In genomic region chr7:47453093-47454056, GRCh38 we compare ENCODE assay signal across 8 cellular contexts.
A peak's percentile ranks its signal among the peaks of the same experiment; 100 is the strongest.
DNase-seq lines count a peak whose midpoint lies in the region; ATAC-seq and TF ChIP-seq lines count a peak whose summit lies in the region.

No MANE protein-coding gene starts in this region.

- TF ChIP-seq RAD21 in liver (IDR thresholded peaks at IDR 0.05): peak; percentile 21 to 34

- H3K36me3 ChIP-seq in liver (ENCODE audit: control insufficient read depth in 4 of 4, insufficient read depth in 3 of 4, low read depth in 1 of 4, low read length in 3 of 4) (peaks cover 0 to 2% (median 0%) of the 10 kb centered on the region in 4 donors), upper lobe of left lung (no peaks in the 10 kb centered on the region)

- H3K4me3 ChIP-seq in liver (ENCODE audit: low read depth in 1 of 3, low read length in 3 of 3) (peak overlapping the region in 2 of 3 donors; percentile 6 to 20), upper lobe of left lung (peak overlapping the region in 2 of 4 donors; percentile 11 to 18)

- H3K27ac ChIP-seq in liver (ENCODE audit: low read depth in 1 of 2, low read length in 2 of 2): peak overlapping the region; percentile 87 to 94
- peak overlapping the region; percentile 81 to 95 (median 88) for H3K27ac ChIP-seq in upper lobe of left lung

- H3K4me1 ChIP-seq in liver (ENCODE audit: control insufficient read depth in 4 of 4, insufficient read depth in 4 of 4, low read length in 3 of 4) (peaks cover 30 to 78% (median 58%) of the 10 kb centered on the region in 4 donors), upper lobe of left lung (peaks cover 16 to 38% (median 31%) of the 10 kb centered on the region in 4 donors)

- ATAC-seq in upper lobe of left lung (ENCODE audit: low FRiP score in 2 of 2) (peak; percentile 84 to 90), GM18498 (IDR thresholded peaks at IDR 0.05; ENCODE audit: unreplicated experiment) (no peak)

- DNase-seq in NCI-H1417 (lab: John Stamatoyannopoulos, UW) (peak in 2 of 3 experiments; percentile 67 to 89), NCI-H1417 treated with DMSO at 0.1 percent for 48 hours (lab: John Stamatoyannopoulos, UW) (no peak), T47D (ENCODE audit: low read depth in 1 of 2, low spot score in 1 of 2) (peak; percentile 67 to 93), upper lobe of left lung (peak; percentile 84 to 86)
- DNase-seq in activated effector memory CD4-positive, alpha-beta T cell treated with Interleukin-2 at 50 U/mL for 16 hours: no peak
- no peak for DNase-seq in stimulated activated CD4-positive, alpha-beta T cell treated with anti-CD3 and anti-CD28 coated beads, Interleukin-1b, Interleukin-23, amount 100 ng/mL, for 48 hours

- H3K9ac ChIP-seq in liver (ENCODE audit: low read depth in 1 of 2, low read length in 2 of 2): peak overlapping the region; percentile 50 to 58

- 31% methylated on average over 23 of the region's 23 CpGs for WGBS in liver
- 34 to 37% methylated on average over 15 to 20 of the region's 23 CpGs for WGBS in upper lobe of left lung, 2 donors

- peak in 3 of 4 donors; percentile 25 to 83 (median 66) for TF ChIP-seq EP300 in upper lobe of left lung (IDR thresholded peaks at IDR 0.05)

- H3K27me3 ChIP-seq in liver (ENCODE audit: control insufficient read depth in 4 of 4, insufficient read depth in 4 of 4, low read length in 3 of 4) (no peaks in the 10 kb centered on the region), upper lobe of left lung (no peaks in the 10 kb centered on the region)

- TF ChIP-seq POLR2A in upper lobe of left lung (IDR thresholded peaks at IDR 0.05): peak in 1 of 4 donors; percentile 77

- in situ Hi-C loops in T47D (cut with HindIII; ENCODE audit: low pct_unique_long_range_greater_than_20kb, low sequenced_read_pairs): no loop called here

- TF ChIP-seq CTCF in liver (IDR thresholded peaks at IDR 0.05; ENCODE audit: low read depth, low read length, missing input control) (no peak), upper lobe of left lung (IDR thresholded peaks at IDR 0.05) (no peak)

- no peaks in the 10 kb centered on the region for H3K9me3 ChIP-seq in liver (ENCODE audit: control insufficient read depth in 4 of 4, low read length in 3 of 4)
- H3K9me3 ChIP-seq in upper lobe of left lung: no peaks in the 10 kb centered on the region

TF ChIP-seq in liver, 16 proteins besides CTCF, POLR2A, EP300 and RAD21:
- TF ChIP-seq ZBTB33 (IDR thresholded peaks at IDR 0.05) (peak; percentile 17), FOXA1 (IDR thresholded peaks at IDR 0.05) (no peak), GABPA (IDR thresholded peaks at IDR 0.05 in 1 of 2, conservative IDR thresholded peaks at IDR 0.05 in 1 of 2) (no peak), EGR1 (IDR thresholded peaks at IDR 0.05; ENCODE audit: low read depth in 2 of 2) (no peak), MAX (IDR thresholded peaks at IDR 0.05) (peak; percentile 41), HNF4A (conservative IDR thresholded peaks at IDR 0.05) (peak; percentile 36 to 55), YY1 (IDR thresholded peaks at IDR 0.05) (peak; percentile 75), FOXA2 (IDR thresholded peaks at IDR 0.05) (no peak), HNF4G (IDR thresholded peaks at IDR 0.05) (no peak), JUND (IDR thresholded peaks at IDR 0.05) (peak in 1 of 2 donors; percentile 4), ATF3 (IDR thresholded peaks at IDR 0.05) (no peak), SP1 (IDR thresholded peaks at IDR 0.05) (peak; percentile 23), RXRA (IDR thresholded peaks at IDR 0.05) (peak; percentile 23 to 45), REST (IDR thresholded peaks at IDR 0.05) (no peak)

Comparison
In these comparisons a context has a peak if more than half of its experiments do, and no peak if none do; other contexts are left out.
1. DNase-seq: peak in NCI-H1417 (2 of 3), T47D (2 of 2) and upper lobe of left lung (2 of 2); none in NCI-H1417 treated with DMSO at 0.1 percent for 48 hours (single experiment), activated effector memory CD4-positive, alpha-beta T cell treated with Interleukin-2 at 50 U/mL for 16 hours (single experiment) and stimulated activated CD4-positive, alpha-beta T cell treated with anti-CD3 and anti-CD28 coated beads, Interleukin-1b, Interleukin-23, amount 100 ng/mL, for 48 hours (single experiment).